ENCODE assay signal across 8 cellular contexts in genomic region chr12:12813120-12814101, GRCh38. TPM values are rescaled to one million over a fixed set of nuclear protein-coding genes. Genes with fewer than 3 reads are reported as not detected.
DNase-seq lines count a peak whose midpoint lies in the region; ATAC-seq, FAIRE-seq and TF ChIP-seq lines count a peak whose summit lies in the region.

Gene DDX47 (plus strand): TSS chr12:12813346. CDS start chr12:12813368, 22 bp downstream.

- H3K4me2 ChIP-seq in BLaER1 treated with 17β-estradiol and CSF1 and Interleukin-3, amounts not matched to agents 10 nM and 100 nM, result peak within 1 kb of the TSS; percentile 88 to 98 (median 94)

- WGBS in liver, result 2% methylated on average over 35 of the region's 35 CpGs

- peak; percentile 97 for FAIRE-seq in GM19239 (lab: Jason Lieb, UNC)

- H3K27me3 ChIP-seq in BLaER1 treated with 17β-estradiol and CSF1 and Interleukin-3, amounts not matched to agents 10 nM and 100 nM, result no peaks in the 10 kb centered on the region
- no peaks in the 10 kb centered on the region for H3K27me3 ChIP-seq in liver (ENCODE audit: control insufficient read depth in 4 of 4, insufficient read depth in 4 of 4, low read length in 3 of 4)

- H3K27ac ChIP-seq in BLaER1 treated with 17β-estradiol and CSF1 and Interleukin-3, amounts not matched to agents 10 nM and 100 nM, result peak within 1 kb of the TSS; percentile 70 to 94 (median 90)
- peak within 1 kb of the TSS; percentile 28 to 43 for H3K27ac ChIP-seq in liver (ENCODE audit: low read depth in 1 of 2, low read length in 2 of 2)

- ATAC-seq in HG03457 (IDR thresholded peaks at IDR 0.05; ENCODE audit: unreplicated experiment), result peak; percentile 63

- peaks cover 0 to 43% (median 40%) of the 10 kb centered on the region in 11 experiments; a peak in 21 of 22 replicates for H3K36me3 ChIP-seq in BLaER1 treated with 17β-estradiol and CSF1 and Interleukin-3, amounts not matched to agents 10 nM and 100 nM
- peaks cover 0 to 2% (median 0%) of the 10 kb centered on the region in 4 donors for H3K36me3 ChIP-seq in liver (ENCODE audit: control insufficient read depth in 4 of 4, insufficient read depth in 3 of 4, low read depth in 1 of 4, low read length in 3 of 4)

- peak; percentile 93 for TF ChIP-seq CTCF in liver (IDR thresholded peaks at IDR 0.05; ENCODE audit: low read depth, low read length, missing input control)

- H3K4me3 ChIP-seq in BLaER1 treated with 17β-estradiol and CSF1 and Interleukin-3, amounts not matched to agents 10 nM and 100 nM, result peak within 1 kb of the TSS; percentile 86 to 99 (median 94)
- H3K4me3 ChIP-seq in liver (ENCODE audit: low read depth in 1 of 3, low read length in 3 of 3), result peak within 1 kb of the TSS; percentile 65 to 85 (median 80)

- peaks cover 0 to 33% (median 22%) of the 10 kb centered on the region in 11 experiments; a peak in 14 of 22 replicates for H4K20me1 ChIP-seq in BLaER1 treated with 17β-estradiol and CSF1 and Interleukin-3, amounts not matched to agents 10 nM and 100 nM

- peak within 1 kb of the TSS; percentile 88 to 97 (median 89) for H3K9ac ChIP-seq in BLaER1 treated with 17β-estradiol and CSF1 and Interleukin-3, amounts not matched to agents 10 nM and 100 nM
- H3K9ac ChIP-seq in liver (ENCODE audit: low read depth in 1 of 2, low read length in 2 of 2), result peak within 1 kb of the TSS; percentile 44 to 75

- peaks cover 61 to 89% (median 66%) of the 10 kb centered on the region in 10 experiments for H3K4me1 ChIP-seq in BLaER1 treated with 17β-estradiol and CSF1 and Interleukin-3, amounts not matched to agents 10 nM and 100 nM
- H3K4me1 ChIP-seq in liver (ENCODE audit: control insufficient read depth in 4 of 4, insufficient read depth in 4 of 4, low read length in 3 of 4), result peaks cover 0 to 18% (median 10%) of the 10 kb centered on the region in 4 donors

- H3K9me3 ChIP-seq in BLaER1 treated with 17β-estradiol and CSF1 and Interleukin-3, amounts not matched to agents 10 nM and 100 nM (replicated peaks in 1 of 11), result no peaks in the 10 kb centered on the region
- no peaks in the 10 kb centered on the region for H3K9me3 ChIP-seq in liver (ENCODE audit: control insufficient read depth in 4 of 4, low read length in 3 of 4)

- TF ChIP-seq RAD21 in liver (IDR thresholded peaks at IDR 0.05), result peak; percentile 64 to 76

- DNase-seq in GM19239 (ENCODE audit: insufficient read length, low spot score), result peak; percentile 52
- DNase-seq in NCI-H748 (lab: John Stamatoyannopoulos, UW; ENCODE audit: unreplicated experiment), result peak; percentile 87
- DNase-seq in activated CD4-positive, alpha-beta T cell treated with anti-CD3 and anti-CD28 coated beads, Interleukin-2, amount 50 U/mL, for 24 hours (ENCODE audit: low read depth in 1 of 2, low spot score in 1 of 2), result peak; percentile 94 to 99
- peak; percentile 82 to 93 for DNase-seq in dermis microvascular lymphatic vessel endothelial cell (ENCODE audit: low read depth in 2 of 2)
- peak; percentile 98 for DNase-seq in stimulated activated CD4-positive, alpha-beta T cell treated with anti-CD3 and anti-CD28 coated beads, Interleukin-4, amount 100 ng/mL, for 24 hours

TF ChIP-seq in liver, 16 proteins besides CTCF, POLR2A, EP300 and RAD21:
- TF ChIP-seq ZBTB33 (IDR thresholded peaks at IDR 0.05), result peak; percentile 35
- no peak for TF ChIP-seq ATF3 (IDR thresholded peaks at IDR 0.05)
- TF ChIP-seq EGR1 (IDR thresholded peaks at IDR 0.05; ENCODE audit: low read depth in 2 of 2), result no peak
- TF ChIP-seq FOXA2 (IDR thresholded peaks at IDR 0.05), result no peak
- no peak for TF ChIP-seq TAF1 (conservative IDR thresholded peaks at IDR 0.05)
- TF ChIP-seq HNF4A (conservative IDR thresholded peaks at IDR 0.05), result no peak
- TF ChIP-seq REST (IDR thresholded peaks at IDR 0.05), result no peak
- peak; percentile 20 for TF ChIP-seq FOXA1 (IDR thresholded peaks at IDR 0.05)
- TF ChIP-seq NR2F2 (IDR thresholded peaks at IDR 0.05), result no peak
- TF ChIP-seq MAX (IDR thresholded peaks at IDR 0.05), result peak; percentile 63
- TF ChIP-seq YY1 (IDR thresholded peaks at IDR 0.05), result peak; percentile 99
- TF ChIP-seq SP1 (IDR thresholded peaks at IDR 0.05), result peak; percentile 15
- no peak for TF ChIP-seq JUND (IDR thresholded peaks at IDR 0.05)
- TF ChIP-seq HNF4G (IDR thresholded peaks at IDR 0.05), result no peak
- peak; percentile 65 to 90 for TF ChIP-seq GABPA (IDR thresholded peaks at IDR 0.05 in 1 of 2, conservative IDR thresholded peaks at IDR 0.05 in 1 of 2)
- TF ChIP-seq RXRA (IDR thresholded peaks at IDR 0.05), result peak in 1 of 2 donors; percentile 24

RNA-seq across cellular contexts. Expression of gene DDX47, which starts in this region (rescaled TPM):
- 46.9 and 48.5 TPM in 2 replicates for total RNA-seq in dermis microvascular lymphatic vessel endothelial cell
- total RNA-seq in liver, result 10 to 100 TPM; 24.5 to 37.2 TPM
- polyA plus RNA-seq in liver, result 10 to 100 TPM; 20.2 to 27.4 TPM

Comparison
In these comparisons a context has a peak if more than half of its experiments do, and no peak if none do; other contexts are left out.
1. Peak in every context shown above with its lines: DNase-seq, ATAC-seq, H3K4me3 ChIP-seq and H3K27ac ChIP-seq.